ENCODE assay signal across 8 cellular contexts in the genomic region with DNA sequence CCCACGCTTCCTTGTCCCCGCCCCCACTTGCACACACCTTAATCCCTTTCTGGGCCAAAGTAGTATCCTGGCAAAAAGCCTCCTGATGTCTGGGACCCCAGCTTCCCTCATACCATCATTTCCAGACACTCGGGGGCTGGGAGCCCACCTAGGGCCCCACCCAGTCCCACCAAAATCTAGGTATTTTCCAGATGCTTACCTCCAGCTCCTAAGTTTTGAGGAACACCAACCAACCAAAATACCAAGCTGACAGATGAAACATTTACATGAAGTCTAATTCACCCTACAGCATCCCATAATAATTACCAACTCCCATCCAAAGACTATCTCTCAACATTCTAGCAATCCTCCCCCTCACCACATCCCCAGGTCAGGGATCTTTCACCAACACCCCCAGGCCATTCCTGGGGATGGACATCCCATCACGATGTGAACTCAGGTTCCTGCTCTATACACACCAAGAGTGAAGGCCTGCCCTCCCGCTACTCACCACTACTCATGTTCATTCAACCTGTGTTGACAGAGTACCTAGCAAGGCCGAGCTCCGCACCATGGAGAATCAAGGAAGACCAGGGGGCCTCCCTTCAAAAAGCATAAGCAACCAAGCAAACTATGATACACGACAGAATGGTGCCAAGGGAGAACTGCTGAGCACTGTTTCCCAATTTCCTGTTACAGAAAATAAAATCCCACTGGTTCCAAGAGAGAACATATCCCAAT. TPM values are rescaled to one million over a fixed set of nuclear protein-coding genes. Genes with fewer than 3 reads are reported as not detected.
A peak's percentile ranks its signal among the peaks of the same experiment; 100 is the strongest.
DNase-seq lines count a peak whose midpoint lies in the region; ATAC-seq, FAIRE-seq and TF ChIP-seq lines count a peak whose summit lies in the region.

No MANE protein-coding gene starts in this region.

- H3K4me2 ChIP-seq in A549 = no peak overlapping the region

- H3K27ac ChIP-seq in A549 (peak overlapping the region in 1 of 2 experiments; percentile 99; a peak in 2 of 6 replicates), adrenal gland (peak overlapping the region in 4 of 5 donors; percentile 10 to 99 (median 60)), muscle layer of duodenum (ENCODE audit: low read length) (peak overlapping the region; percentile 56)

- TF ChIP-seq EP300 in A549 (IDR thresholded peaks at IDR 0.05) = no peak

- no peak for TF ChIP-seq RAD21 in A549 (conservative IDR thresholded peaks at IDR 0.05 in 1 of 2, IDR thresholded peaks at IDR 0.05 in 1 of 2)

- POLR2A ChIA-PET in A549 (lab: Yijun Ruan, JAX) = interaction anchor here (0.5 to 1.5 kb wide), 4 partner anchors 21 to 243 kb away, joined by 3 to 6 read pairs (median 4); a partner anchor contains a TSS

- H3K4me1 ChIP-seq in A549 (peaks cover 41% of the 10 kb centered on the region), adrenal gland (replicated peaks in 1 of 2) (peaks cover 38 to 39% of the 10 kb centered on the region in 2 donors), muscle layer of duodenum (ENCODE audit: control insufficient read depth in 1 of 2, insufficient read depth in 2 of 2, low read length in 2 of 2) (peaks cover 30 to 46% of the 10 kb centered on the region in 2 donors)

- H3K27me3 ChIP-seq in adrenal gland (no peaks in the 10 kb centered on the region), muscle layer of duodenum (ENCODE audit: low read depth, low read length) (no peaks in the 10 kb centered on the region)

- 58% methylated on average over 8 of the region's 8 CpGs for WGBS in A549 (ENCODE audit: missing lambda C conversion rate)
- WGBS in adrenal gland, 4 donors = 53 to 62% (median 60%) methylated on average over 8 of the region's 8 CpGs

- CTCF ChIA-PET in A549 (lab: Yijun Ruan, JAX) = interaction anchor here (0.6 to 1.8 kb wide), 8 partner anchors 10 to 217 kb away, joined by 3 to 7 read pairs (median 3); a partner anchor contains a TSS

- no peak for TF ChIP-seq POLR2A in A549 (IDR thresholded peaks at IDR 0.05; ENCODE audit: low read length)
- TF ChIP-seq POLR2A in adrenal gland (IDR thresholded peaks at IDR 0.05) = no peak

- H3K36me3 ChIP-seq in adrenal gland (replicated peaks in 1 of 2) (no peaks in the 10 kb centered on the region), muscle layer of duodenum (ENCODE audit: control insufficient read depth in 1 of 2, insufficient read depth in 2 of 2, low read length in 2 of 2) (no peaks in the 10 kb centered on the region)

- H3K9me3 ChIP-seq in A549 (no peaks in the 10 kb centered on the region), adrenal gland (replicated peaks in 1 of 3) (no peaks in the 10 kb centered on the region), muscle layer of duodenum (ENCODE audit: control insufficient read depth in 1 of 2, low read length in 2 of 2) (no peaks in the 10 kb centered on the region)

- intact Hi-C loops in adrenal gland (cut with DNase I) = no loop called here

- ATAC-seq in A549 (peak; percentile 14 to 17; a peak in 4 of 6 replicates), GM21576 (IDR thresholded peaks at IDR 0.05; ENCODE audit: unreplicated experiment) (no peak), GM18907 (IDR thresholded peaks at IDR 0.05; ENCODE audit: unreplicated experiment) (no peak), HG02759 (IDR thresholded peaks at IDR 0.05; ENCODE audit: unreplicated experiment) (no peak)

- no peak for FAIRE-seq in A549 (lab: Jason Lieb, UNC)

- DNase-seq in A549 (ENCODE audit: low read depth in 1 of 2, low spot score in 1 of 2) (peak; percentile 36 to 58), HuH-7 (ENCODE audit: low spot score) (peak; percentile 55), adrenal gland (peak in 6 of 7 donors; percentile 24 to 68 (median 37)), SHP77 (lab: John Stamatoyannopoulos, UW) (no peak)

- H3K4me3 ChIP-seq in A549 = no peak overlapping the region
- no peak overlapping the region for H3K4me3 ChIP-seq in adrenal gland
- H3K4me3 ChIP-seq in muscle layer of duodenum (ENCODE audit: low read depth in 1 of 2, low read length in 2 of 2) = no peak overlapping the region

- TF ChIP-seq CTCF in A549 (IDR thresholded peaks at IDR 0.05) (no peak), adrenal gland (IDR thresholded peaks at IDR 0.05) (peak in 1 of 6 experiments; percentile 2)

TF ChIP-seq in A549, 52 proteins besides CTCF, POLR2A, EP300 and RAD21:
- TF ChIP-seq ZNF302 (CRISPR knock-in tag; IDR thresholded peaks at IDR 0.05) (no peak), JUN (IDR thresholded peaks at IDR 0.05) (no peak), FOXS1 (CRISPR knock-in tag; IDR thresholded peaks at IDR 0.05) (no peak), CEBPB (IDR thresholded peaks at IDR 0.05) (no peak), NFE2L2 (conservative IDR thresholded peaks at IDR 0.05; ENCODE audit: low read length) (no peak), CHD4 (IDR thresholded peaks at IDR 0.05; ENCODE audit: borderline replicate concordance) (no peak), HEYL (CRISPR knock-in tag; IDR thresholded peaks at IDR 0.05) (no peak), MAFK (IDR thresholded peaks at IDR 0.05; ENCODE audit: partially characterized antibody) (no peak), HOXB13 (CRISPR knock-in tag; IDR thresholded peaks at IDR 0.05; ENCODE audit: low read depth) (no peak), CBX2 (IDR thresholded peaks at IDR 0.05; ENCODE audit: borderline replicate concordance, low read depth) (no peak), CBX8 (IDR thresholded peaks at IDR 0.05) (no peak), GATA3 (IDR thresholded peaks at IDR 0.05; ENCODE audit: borderline replicate concordance) (no peak)
- TF ChIP-seq, protein P1, sequence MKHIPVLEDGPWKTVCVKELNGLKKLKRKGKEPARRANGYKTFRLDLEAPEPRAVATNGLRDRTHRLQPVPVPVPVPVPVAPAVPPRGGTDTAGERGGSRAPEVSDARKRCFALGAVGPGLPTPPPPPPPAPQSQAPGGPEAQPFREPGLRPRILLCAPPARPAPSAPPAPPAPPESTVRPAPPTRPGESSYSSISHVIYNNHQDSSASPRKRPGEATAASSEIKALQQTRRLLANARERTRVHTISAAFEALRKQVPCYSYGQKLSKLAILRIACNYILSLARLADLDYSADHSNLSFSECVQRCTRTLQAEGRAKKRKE (CRISPR knock-in tag; IDR thresholded peaks at IDR 0.05; ENCODE audit: low read depth) = no peak
TF ChIP-seq in A549: peak in this region for 0.

RNA-seq across cellular contexts. Expression of a gene that starts 1.6 kb away (rescaled TPM):
- polyA plus RNA-seq in A549 (2011; rRNA removed) (53.7 and 99.3 TPM in 2 replicates), A549 (2017; fragmentation: RNase III; extraction: RNeasy Plus Mini Kit Qiagen cat#74134 plus additional on column Dnase treatment) (83.4 to 87.8 TPM (median 84.8 TPM) in 3 replicates), adrenal gland (100 to 1,000 TPM; 152 to 505 (median 284) TPM)
- polyA plus RNA-seq in A549 (2012; cell fraction: cytosol; rRNA removed) = 49.8 and 54.8 TPM in 2 replicates
- polyA plus RNA-seq in A549 (2012; cell fraction: nucleus; rRNA removed) = 130 and 190 TPM in 2 replicates
- polyA minus RNA-seq in A549 (2011; rRNA and poly(A)+ RNA removed) = 170 and 183 TPM in 2 replicates
- total RNA-seq in adrenal gland = 100 to 1,000 TPM; 216 to 307 (median 248) TPM

RNA-seq across cellular contexts. Expression of a gene that starts 27.0 kb away (rescaled TPM):
- polyA plus RNA-seq in A549 (2011; rRNA removed) (0.74 and 0.97 TPM in 2 replicates), A549 (2017; fragmentation: RNase III; extraction: RNeasy Plus Mini Kit Qiagen cat#74134 plus additional on column Dnase treatment) (0.29 to 0.66 TPM (median 0.58 TPM) in 3 replicates), adrenal gland (1 to 10 TPM; 1.3 to 2.2 (median 1.5) TPM)
- 0.98 and 1.5 TPM in 2 replicates for polyA plus RNA-seq in A549 (2012; cell fraction: cytosol; rRNA removed)
- polyA plus RNA-seq in A549 (2012; cell fraction: nucleus; rRNA removed) = 2.1 TPM in 2 replicates
- polyA minus RNA-seq in A549 (2011; rRNA and poly(A)+ RNA removed) = 0.68 and 1.1 TPM in 2 replicates
- 10 to 100 TPM in 1 of 8 donors, 1 to 10 TPM in 7; 2.5 to 11.6 (median 8.2) TPM for total RNA-seq in adrenal gland

RNA-seq across cellular contexts. Expression of a gene that starts 38.5 kb away (rescaled TPM):
- polyA plus RNA-seq in A549 (2011; rRNA removed) (0.70 and 1.4 TPM in 2 replicates), A549 (2017; fragmentation: RNase III; extraction: RNeasy Plus Mini Kit Qiagen cat#74134 plus additional on column Dnase treatment) (0.28 to 0.36 TPM (median 0.34 TPM) in 3 replicates), adrenal gland (1 to 10 TPM in 1 of 3 donors, under 1 TPM in 2; 0.91 to 2.8 (median 0.99) TPM)
- 0.34 TPM in 2 replicates for polyA plus RNA-seq in A549 (2012; cell fraction: cytosol; rRNA removed)
- polyA plus RNA-seq in A549 (2012; cell fraction: nucleus; rRNA removed) = 2.7 and 3.5 TPM in 2 replicates
- polyA minus RNA-seq in A549 (2011; rRNA and poly(A)+ RNA removed) = 0.95 and 2.0 TPM in 2 replicates
- 1 to 10 TPM in 6 of 8 donors, under 1 TPM in 2; 0.36 to 3.1 (median 1.5) TPM for total RNA-seq in adrenal gland

RNA-seq across cellular contexts. Expression of a gene that starts 40.7 kb away (rescaled TPM):
- polyA plus RNA-seq in A549 (2011; rRNA removed) (162 and 176 TPM in 2 replicates), A549 (2017; fragmentation: RNase III; extraction: RNeasy Plus Mini Kit Qiagen cat#74134 plus additional on column Dnase treatment) (100 to 108 TPM (median 104 TPM) in 3 replicates), adrenal gland (10 to 100 TPM; 43.2 to 95.5 (median 63.8) TPM)
- polyA plus RNA-seq in A549 (2012; cell fraction: cytosol; rRNA removed) = 82.7 and 85.6 TPM in 2 replicates
- polyA plus RNA-seq in A549 (2012; cell fraction: nucleus; rRNA removed) = 293 and 335 TPM in 2 replicates
- 90.2 and 92.1 TPM in 2 replicates for polyA minus RNA-seq in A549 (2011; rRNA and poly(A)+ RNA removed)
- 10 to 100 TPM in 7 of 8 donors, 1 to 10 TPM in 1; 7.7 to 34.7 (median 25.1) TPM for total RNA-seq in adrenal gland

RNA-seq across cellular contexts. Expression of a gene that starts 52.9 kb away (rescaled TPM):
- polyA plus RNA-seq in A549 (2011; rRNA removed) (0.74 and 1.0 TPM in 2 replicates), A549 (2017; fragmentation: RNase III; extraction: RNeasy Plus Mini Kit Qiagen cat#74134 plus additional on column Dnase treatment) (0.94 to 1.5 TPM (median 1.1 TPM) in 3 replicates), adrenal gland (10 to 100 TPM in 2 of 3 donors, 1 to 10 TPM in 1; 8.7 to 91.0 (median 79.2) TPM)
- 0.74 and 1.1 TPM in 2 replicates for polyA plus RNA-seq in A549 (2012; cell fraction: cytosol; rRNA removed)
- 3.3 and 3.8 TPM in 2 replicates for polyA plus RNA-seq in A549 (2012; cell fraction: nucleus; rRNA removed)
- 1.2 and 1.3 TPM in 2 replicates for polyA minus RNA-seq in A549 (2011; rRNA and poly(A)+ RNA removed)
- 10 to 100 TPM; 13.5 to 36.3 (median 28.5) TPM for total RNA-seq in adrenal gland

Comparison
In these comparisons a context has a peak if more than half of its experiments do, and no peak if none do; other contexts are left out.
1. ATAC-seq: peak in A549 (2 of 2); none in GM21576 (single experiment), GM18907 (single experiment) and HG02759 (single experiment).
2. DNase-seq: peak in A549 (2 of 2), HuH-7 (single experiment) and adrenal gland (6 of 7); none in SHP77 (0 of 2).